1 cellular context compared by ENCODE assay signal in the genomic region with DNA sequence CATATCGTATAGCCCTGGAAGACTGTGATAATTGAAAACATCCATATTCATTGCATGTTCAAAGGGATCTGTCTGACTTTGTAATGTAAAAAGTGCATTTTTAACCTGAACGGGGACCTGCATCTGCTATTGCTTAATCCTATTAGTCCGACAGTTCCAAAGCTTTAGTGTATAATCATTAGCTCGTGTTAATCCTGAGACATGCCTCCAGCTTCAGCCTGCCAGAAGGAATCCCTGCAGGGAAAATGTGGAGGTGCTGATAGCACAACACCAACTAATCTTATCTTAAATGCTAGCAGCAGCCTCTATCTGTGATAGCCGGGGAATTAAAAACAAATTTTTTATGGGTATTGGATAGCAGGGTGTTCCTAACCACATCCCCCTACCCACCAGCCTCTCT.
A peak's percentile ranks its signal among the peaks of the same experiment; 100 is the strongest.
TF ChIP-seq lines count a peak whose summit lies in the region.

No MANE protein-coding gene starts in this region.

TF ChIP-seq in H1, 55 proteins besides CTCF, POLR2A, EP300 and RAD21:
- no peak for TF ChIP-seq BRCA1 (IDR thresholded peaks at IDR 0.05; ENCODE audit: low read depth, low read length)
- TF ChIP-seq CEBPB (IDR thresholded peaks at IDR 0.05; ENCODE audit: low read depth, low read length), result 0 out of 2 replicates have a peak, but pooled peaks have one; percentile 16
TF ChIP-seq in H1: peak in this region for 1.
